Comparison of ENCODE assay signal across 27 cellular contexts in genomic region chr3:182516597-182517336, GRCh38.
DNase-seq lines count a peak whose midpoint lies in the region; ATAC-seq and TF ChIP-seq lines count a peak whose summit lies in the region.
"Had no signal": no experiment of that assay in that cellular context is flagged by ENCODE, and none has a peak within 500 bp of the region (broad histone marks: within the 10 kb centered on the region; RNA-seq: fewer than 3 reads in every experiment).

No MANE protein-coding gene starts in this region.

- H3K27me3 Mint-ChIP-seq in endodermal cell (ENCODE audit: insufficient read depth) = peaks cover 12% of the 10 kb centered on the region
- H3K27me3 Mint-ChIP-seq: CD4-positive, alpha-beta memory T cell had no signal

- no peak overlapping the region for H2AFZ ChIP-seq in Karpas-422 (ENCODE audit: low read length)
- H2AFZ ChIP-seq: GM23338, PC-9 had no signal

- H3K4me3 Mint-ChIP-seq in endodermal cell = no peak overlapping the region
- H3K4me3 Mint-ChIP-seq: CD4-positive, alpha-beta memory T cell; GM23338; T-helper 2 cell treated with Interferon-gamma antibody and Interleukin-4, amounts not matched to agents 5 μg/mL and 100 μg/mL, for 36 hours had no signal

- 43 to 83% methylated on average over 4 to 6 of the region's 6 CpGs for WGBS in endodermal cell (ENCODE audit: insufficient coverage in 1 of 2, insufficient read length in 1 of 2), 2 experiments

- H3K79me2 ChIP-seq in Karpas-422 (ENCODE audit: low read length) = no peaks in the 10 kb centered on the region

- H3K27ac ChIP-seq in Karpas-422 (ENCODE audit: low read length) (no peak overlapping the region), endodermal cell (ENCODE audit: low read depth, low read length) (peak overlapping the region; percentile 76)
- H3K27ac ChIP-seq: BLaER1 treated with 17β-estradiol and CSF1 and Interleukin-3, amounts not matched to agents 10 nM and 100 nM; PC-9; SK-N-MC had no signal

- H4K20me1 ChIP-seq in Karpas-422 (ENCODE audit: insufficient read depth, low read depth, low read length) = no peaks in the 10 kb centered on the region
- H4K20me1 ChIP-seq: BLaER1 treated with 17β-estradiol and CSF1 and Interleukin-3, amounts not matched to agents 10 nM and 100 nM had no signal

- H3K4me3 ChIP-seq in GM06990 (replicated peaks; ENCODE audit: low read depth, low read length) = no peak overlapping the region
- no peak overlapping the region for H3K4me3 ChIP-seq in Karpas-422 (ENCODE audit: low read length)
- H3K4me3 ChIP-seq in endodermal cell (ENCODE audit: low read length) = no peak overlapping the region
- H3K4me3 ChIP-seq: BLaER1 treated with 17β-estradiol and CSF1 and Interleukin-3, amounts not matched to agents 10 nM and 100 nM; GM23338; PC-9; SK-N-MC had no signal

- peaks cover 4% of the 10 kb centered on the region for H3K4me1 Mint-ChIP-seq in endodermal cell
- H3K4me1 Mint-ChIP-seq: CD4-positive, alpha-beta memory T cell had no signal

- TF ChIP-seq CTCF in GM06990 (IDR thresholded peaks at IDR 0.05; ENCODE audit: insufficient read depth, low read length, poor library complexity, severe bottlenecking) = no peak
- no peak for TF ChIP-seq CTCF in endodermal cell (conservative IDR thresholded peaks at IDR 0.05)

- peak; percentile 12 for DNase-seq in GM06990 (ENCODE audit: extremely low read depth, insufficient read length)
- peak; percentile 32 for DNase-seq in Karpas-422
- DNase-seq in endodermal cell = no peak
- DNase-seq in DMS79 (lab: John Stamatoyannopoulos, UW) = no peak
- DNase-seq in NCI-H82 (lab: John Stamatoyannopoulos, UW) = no peak
- DNase-seq in NCI-H2029 treated with DMSO at 0.1 percent for 48 hours (lab: John Stamatoyannopoulos, UW) = no peak
- no peak for DNase-seq in hepatic stellate cell (ENCODE audit: low spot score)
- DNase-seq: 8988T; Caco-2; CD4-positive, alpha-beta memory T cell; DMS 273 treated with DMSO at 0.1 percent for 48 hours; DND-41; NCI-H1105; NCI-H1694; NCI-H2081 treated with DMSO at 0.1 percent for 48 hours; NCI-H2171 treated with DMSO at 0.1 percent for 48 hours; NCI-H446; NCI-H526; PC-9; RPMI8226; SHP77 treated with DMSO at 0.1 percent for 48 hours had no signal

- H3K27me3 ChIP-seq in GM06990 (replicated peaks; ENCODE audit: control insufficient read depth, insufficient read depth, low read length) (no peaks in the 10 kb centered on the region), Karpas-422 (ENCODE audit: low read length) (no peaks in the 10 kb centered on the region), endodermal cell (ENCODE audit: control insufficient read depth, insufficient read depth, low read length, poor library complexity, severe bottlenecking) (no peaks in the 10 kb centered on the region)
- H3K27me3 ChIP-seq: BLaER1 treated with 17β-estradiol and CSF1 and Interleukin-3, amounts not matched to agents 10 nM and 100 nM had no signal

- H3K9ac ChIP-seq in Karpas-422 (ENCODE audit: low read length) (no peak overlapping the region), endodermal cell (ENCODE audit: extremely low read depth, low read length, poor library complexity, severe bottlenecking) (no peak overlapping the region)
- H3K9ac ChIP-seq: BLaER1 treated with 17β-estradiol and CSF1 and Interleukin-3, amounts not matched to agents 10 nM and 100 nM had no signal

- H3K9me3 ChIP-seq in Karpas-422 (ENCODE audit: low read length) = no peaks in the 10 kb centered on the region
- no peaks in the 10 kb centered on the region for H3K9me3 ChIP-seq in endodermal cell (ENCODE audit: control insufficient read depth, low read length)
- H3K9me3 ChIP-seq: BLaER1 treated with 17β-estradiol and CSF1 and Interleukin-3, amounts not matched to agents 10 nM and 100 nM; Caco-2 had no signal

- no peaks in the 10 kb centered on the region for H3K9me3 Mint-ChIP-seq in endodermal cell
- H3K9me3 Mint-ChIP-seq: GM23338; T-helper 2 cell treated with Interferon-gamma antibody and Interleukin-4, amounts not matched to agents 5 μg/mL and 100 μg/mL, for 36 hours had no signal

- peak; percentile 45 for ATAC-seq in GM19351 (IDR thresholded peaks at IDR 0.05; ENCODE audit: unreplicated experiment)
- ATAC-seq: GM23338, HCT116 had no signal

- no peaks in the 10 kb centered on the region for H3K9me2 ChIP-seq in Karpas-422 (replicated peaks; ENCODE audit: insufficient read depth, low read length)

- H3K4me1 ChIP-seq in Karpas-422 (ENCODE audit: low read length) (no peaks in the 10 kb centered on the region), endodermal cell (ENCODE audit: control insufficient read depth, insufficient read depth, low read length) (no peaks in the 10 kb centered on the region)
- H3K4me1 ChIP-seq: BLaER1 treated with 17β-estradiol and CSF1 and Interleukin-3, amounts not matched to agents 10 nM and 100 nM; Caco-2 had no signal

- no peaks in the 10 kb centered on the region for H3K36me3 Mint-ChIP-seq in endodermal cell (ENCODE audit: low read depth)
- H3K36me3 Mint-ChIP-seq: CD4-positive, alpha-beta memory T cell had no signal

- H3K27ac Mint-ChIP-seq in endodermal cell = no peak overlapping the region
- H3K27ac Mint-ChIP-seq: CD4-positive, alpha-beta memory T cell; GM23338; T-helper 2 cell treated with Interferon-gamma antibody and Interleukin-4, amounts not matched to agents 5 μg/mL and 100 μg/mL, for 36 hours had no signal

- no peak overlapping the region for H3K4me2 ChIP-seq in Karpas-422 (ENCODE audit: low read depth, low read length, poor library complexity, severe bottlenecking)
- H3K4me2 ChIP-seq: BLaER1 treated with 17β-estradiol and CSF1 and Interleukin-3, amounts not matched to agents 10 nM and 100 nM; GM23338; PC-9 had no signal

- H3K36me3 ChIP-seq in GM06990 (ENCODE audit: control insufficient read depth, insufficient read depth, low read length) (no peaks in the 10 kb centered on the region), Karpas-422 (ENCODE audit: insufficient read depth, low read length) (no peaks in the 10 kb centered on the region), endodermal cell (ENCODE audit: control insufficient read depth, insufficient read depth, low read length) (no peaks in the 10 kb centered on the region)
- H3K36me3 ChIP-seq: BLaER1 treated with 17β-estradiol and CSF1 and Interleukin-3, amounts not matched to agents 10 nM and 100 nM had no signal

Comparison
In these comparisons a context has a peak if more than half of its experiments do, and no peak if none do; other contexts are left out.
1. DNase-seq: peak in GM06990 (single experiment) and Karpas-422 (single experiment); none in endodermal cell (single experiment), DMS79 (single experiment), NCI-H82 (single experiment), NCI-H2029 treated with DMSO at 0.1 percent for 48 hours (single experiment) and hepatic stellate cell (single experiment).